8 cellular contexts compared by ENCODE assay signal in genomic region chr15:91246998-91247397, GRCh38.
"Had no signal": no experiment of that assay in that cellular context is flagged by ENCODE, and none has a peak within 500 bp of the region (broad histone marks: within the 10 kb centered on the region; RNA-seq: fewer than 3 reads in every experiment).

No MANE protein-coding gene starts in this region.

- H3K36me3 ChIP-seq: Peyer's patch, SJCRH30 had no signal

- H3K27ac ChIP-seq: Peyer's patch, SJCRH30, SK-N-MC had no signal

- H3K9me3 ChIP-seq: Peyer's patch, SJCRH30 had no signal

- DNase-seq: KG1, NCI-H2227 treated with DMSO at 0.1 percent for 48 hours, SIG-M5 had no signal

- ATAC-seq: PC-3, T-cell had no signal

- H3K4me3 ChIP-seq: Peyer's patch, SJCRH30, SK-N-MC had no signal

- H3K4me1 ChIP-seq: Peyer's patch, SJCRH30 had no signal

- H3K27me3 ChIP-seq: Peyer's patch, SJCRH30 had no signal
